8 cellular contexts compared by ENCODE assay signal in the genomic region with DNA sequence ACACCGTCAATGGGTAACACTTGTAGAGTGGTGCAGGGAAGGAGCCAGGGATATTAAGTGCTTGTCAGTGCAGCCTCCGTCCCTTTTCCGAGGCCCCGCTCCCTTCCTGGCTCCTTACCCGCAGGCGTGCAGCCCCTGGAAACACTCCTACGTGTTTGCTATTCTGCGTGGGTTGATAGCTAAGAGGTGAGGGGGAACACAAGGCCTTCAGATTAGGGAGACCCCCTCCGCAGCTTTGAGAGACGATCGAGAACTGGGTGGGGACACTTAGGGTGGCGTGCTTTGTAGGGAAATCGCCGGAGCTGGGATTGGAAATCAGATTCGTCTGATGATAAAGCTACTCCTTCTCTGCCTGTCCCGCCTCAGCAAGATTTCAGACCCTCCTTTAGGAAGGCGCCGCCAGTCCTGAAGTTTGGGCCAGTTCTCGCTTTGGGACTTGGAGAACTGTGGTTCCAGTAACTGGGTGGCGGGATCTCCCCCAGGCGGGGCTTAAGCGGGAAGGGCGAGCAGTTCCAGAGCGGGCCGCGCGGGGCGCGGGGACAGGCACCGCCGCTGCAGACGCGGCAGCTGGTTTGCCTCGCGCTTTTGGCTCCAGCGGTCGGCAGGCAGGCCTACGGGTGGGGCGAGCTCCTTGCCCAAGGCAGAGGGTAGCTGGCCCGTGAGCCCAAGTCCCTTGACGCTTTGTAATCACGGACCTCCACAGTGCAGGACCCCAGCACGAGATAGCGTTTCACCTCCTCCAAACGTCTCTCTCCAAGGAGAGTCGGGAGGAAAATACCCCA. TPM values are rescaled to one million over a fixed set of nuclear protein-coding genes. Genes with fewer than 3 reads are reported as not detected.
DNase-seq lines count a peak whose midpoint lies in the region; ATAC-seq, FAIRE-seq and TF ChIP-seq lines count a peak whose summit lies in the region.

No MANE protein-coding gene starts in this region.

- H3K9me3 ChIP-seq in Karpas-422 (ENCODE audit: low read length) (no peaks in the 10 kb centered on the region), left ventricle myocardium inferior (replicated peaks) (no peaks in the 10 kb centered on the region)

- no peak overlapping the region for H3K27ac Mint-ChIP-seq in progenitor cell of endocrine pancreas

- intact Hi-C loops in left ventricle myocardium inferior (cut with micrococcal nuclease) = no loop called here

- H3K9me2 ChIP-seq in Karpas-422 (replicated peaks; ENCODE audit: insufficient read depth, low read length) = no peaks in the 10 kb centered on the region

- H3K4me3 Mint-ChIP-seq in progenitor cell of endocrine pancreas (ENCODE audit: low read depth) = peak overlapping the region; percentile 28

- H2AFZ ChIP-seq in Karpas-422 (ENCODE audit: low read length) = peak overlapping the region; percentile 73; the same call in 1 of the 2 replicates

- peak; percentile 83 for ATAC-seq in GM21723 (IDR thresholded peaks at IDR 0.05; ENCODE audit: unreplicated experiment)

- FAIRE-seq in urothelium cell line (lab: Jason Lieb, UNC) = peak; percentile 77

- no peaks in the 10 kb centered on the region for H3K36me3 ChIP-seq in Karpas-422 (ENCODE audit: insufficient read depth, low read length)
- H3K36me3 ChIP-seq in left ventricle myocardium inferior = no peaks in the 10 kb centered on the region

- H3K27me3 ChIP-seq in Karpas-422 (ENCODE audit: low read length) (peaks cover 3% of the 10 kb centered on the region; the same call in 1 of the 2 replicates), left ventricle myocardium inferior (ENCODE audit: low read depth) (peaks cover 7% of the 10 kb centered on the region)

- H3K79me2 ChIP-seq in Karpas-422 (ENCODE audit: low read length) = no peaks in the 10 kb centered on the region

- TF ChIP-seq CTCF in left ventricle myocardium inferior (IDR thresholded peaks at IDR 0.05; ENCODE audit: borderline replicate concordance) (peak; percentile 95), progenitor cell of endocrine pancreas (IDR thresholded peaks at IDR 0.05; ENCODE audit: unreplicated experiment) (peak; percentile 75)

- peak overlapping the region; percentile 35; the same call in 1 of the 2 replicates for H3K9ac ChIP-seq in Karpas-422 (ENCODE audit: low read length)

- H3K9me3 Mint-ChIP-seq in progenitor cell of endocrine pancreas (ENCODE audit: low read depth) = no peaks in the 10 kb centered on the region

- no peaks in the 10 kb centered on the region for H3K36me3 Mint-ChIP-seq in progenitor cell of endocrine pancreas (ENCODE audit: insufficient read depth)

- peak; percentile 78 for DNase-seq in DMS53 (lab: John Stamatoyannopoulos, UW)
- peak; percentile 82 for DNase-seq in Karpas-422
- peak; percentile 33 for DNase-seq in SKM-1 (lab: John Stamatoyannopoulos, UW; ENCODE audit: unreplicated experiment)
- peak; percentile 89 for DNase-seq in left ventricle myocardium inferior
- peak; percentile 61 for DNase-seq in progenitor cell of endocrine pancreas (ENCODE audit: low spot score, unreplicated experiment)
- peak; percentile 94 for DNase-seq in urothelium cell line (ENCODE audit: low spot score)

- WGBS in adipose tissue, 3 donors = 2 to 6% (median 4%) methylated on average over 38 to 46 of the region's 46 CpGs

- H3K27ac ChIP-seq in Karpas-422 (ENCODE audit: low read length) (no peak overlapping the region), adipose tissue (ENCODE audit: low read depth, low read length) (peak overlapping the region; percentile 77), left ventricle myocardium inferior (replicated peaks) (peak overlapping the region; percentile 91)

- H3K4me1 ChIP-seq in Karpas-422 (ENCODE audit: low read length) = peaks cover 21% of the 10 kb centered on the region
- peaks cover 39% of the 10 kb centered on the region for H3K4me1 ChIP-seq in left ventricle myocardium inferior

- peaks cover 6% of the 10 kb centered on the region for H3K4me1 Mint-ChIP-seq in progenitor cell of endocrine pancreas (ENCODE audit: low read depth)

- peak overlapping the region; percentile 57 for H3K4me3 ChIP-seq in Karpas-422 (ENCODE audit: low read length)
- peak overlapping the region; percentile 66 for H3K4me3 ChIP-seq in left ventricle myocardium inferior

- H3K27me3 Mint-ChIP-seq in progenitor cell of endocrine pancreas = peaks cover 53% of the 10 kb centered on the region

- no peaks in the 10 kb centered on the region for H4K20me1 ChIP-seq in Karpas-422 (ENCODE audit: insufficient read depth, low read depth, low read length)

- H3K4me2 ChIP-seq in Karpas-422 (ENCODE audit: low read depth, low read length, poor library complexity, severe bottlenecking) = peak overlapping the region; percentile 66

RNA-seq across cellular contexts. Expression of a gene that starts 8.0 kb away (rescaled TPM):
- not detected in 2 replicates for total RNA-seq in Karpas-422 (2014; rRNA removed; shearing (Covaris generic); ENCODE audit: low replicate concordance)
- polyA plus RNA-seq in adipose tissue = 10 to 100 TPM; 10.5 to 61.3 (median 60.3) TPM
- total RNA-seq in left ventricle myocardium inferior = 115 TPM
- total RNA-seq in progenitor cell of endocrine pancreas = 0.09 TPM in 1 of 2 replicates, not detected in the other

RNA-seq across cellular contexts. Expression of a gene that starts 48.2 kb away (rescaled TPM):
- total RNA-seq in Karpas-422 (2014; rRNA removed; shearing (Covaris generic); ENCODE audit: low replicate concordance) = not detected in 2 replicates
- 10 to 100 TPM in 2 of 3 donors, 1 to 10 TPM in 1; 4.7 to 31.7 (median 19.3) TPM for polyA plus RNA-seq in adipose tissue
- total RNA-seq in left ventricle myocardium inferior = 37.2 TPM
- total RNA-seq in progenitor cell of endocrine pancreas = 11.7 and 12.8 TPM in 2 replicates

Comparison
In these comparisons a context has a peak if more than half of its experiments do, and no peak if none do; other contexts are left out.
1. DNase-seq: peak in every context shown above with its lines; median percentile 94 in urothelium cell line; 89 in left ventricle myocardium inferior; 82 in Karpas-422; 78 in DMS53; 61 in progenitor cell of endocrine pancreas; 33 in SKM-1.
2. RNA of a gene that starts 8.0 kb away (total RNA-seq): 115 TPM in left ventricle myocardium inferior (single experiment); 0.09 TPM in progenitor cell of endocrine pancreas and not detected in Karpas-422; every median in the first group is over 100 times any median in the second.
3. RNA of a gene that starts 48.2 kb away (total RNA-seq): 37.2 TPM in left ventricle myocardium inferior (single experiment) and 11.7 to 12.8 TPM in progenitor cell of endocrine pancreas; not detected in Karpas-422; every median in the first group is over 10 times any median in the second.